In the genomic region with DNA sequence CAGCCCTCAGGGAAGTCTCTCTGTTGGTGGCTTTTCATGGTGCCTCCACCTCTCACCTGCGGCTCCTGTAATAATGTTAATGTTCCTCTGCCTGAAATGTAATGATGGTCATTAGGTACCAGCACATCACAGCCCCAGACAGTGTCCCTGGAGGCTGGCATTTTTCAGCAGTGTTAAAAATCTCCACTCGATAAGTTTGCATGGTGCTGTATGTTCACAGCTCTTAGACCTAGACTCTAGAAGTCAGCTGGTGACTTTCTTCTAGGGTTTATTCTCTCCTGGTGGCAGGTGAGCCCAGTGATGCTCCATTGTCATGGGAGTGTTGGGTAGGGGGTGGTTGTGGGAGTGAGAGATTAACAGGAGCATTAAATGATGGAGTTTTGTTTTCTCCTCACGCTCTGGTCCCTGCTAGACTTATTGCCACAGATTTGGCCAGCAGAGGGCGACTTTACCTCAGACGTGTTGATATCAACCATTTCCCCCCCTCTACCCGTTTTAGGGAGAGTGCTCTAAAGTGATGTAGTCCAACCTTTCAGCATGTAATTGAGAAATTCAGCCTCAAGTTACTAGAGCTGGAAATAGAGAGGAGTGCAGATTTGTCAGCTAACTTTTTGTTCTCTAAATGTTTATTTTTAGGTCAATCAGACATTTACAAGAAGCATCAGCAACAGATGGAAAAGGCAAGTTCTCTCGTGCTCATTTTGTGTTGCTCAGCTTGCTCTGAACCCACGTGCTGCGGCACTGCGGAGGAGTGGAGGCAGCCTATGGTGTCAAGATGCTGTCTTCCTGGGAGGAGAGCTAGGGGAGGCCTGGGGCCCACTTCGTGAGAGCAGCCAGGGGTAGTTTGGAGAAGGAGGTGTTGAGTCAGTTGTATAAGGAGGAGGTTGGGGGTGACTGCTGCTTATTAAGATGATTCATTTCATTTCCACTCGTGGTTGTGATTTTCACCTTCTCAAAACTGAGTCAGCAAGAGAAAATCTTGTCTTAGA, we compare ENCODE assay signal across 8 cellular contexts. TPM values are rescaled to one million over a fixed set of nuclear protein-coding genes. Genes with fewer than 3 reads are reported as not detected.
DNase-seq lines count a peak whose midpoint lies in the region; ATAC-seq and TF ChIP-seq lines count a peak whose summit lies in the region.

No MANE protein-coding gene starts in this region.

- no peak overlapping the region for H3K4me3 ChIP-seq in cardiac muscle cell
- H3K4me3 ChIP-seq in upper lobe of right lung, result no peak overlapping the region

- no peaks in the 10 kb centered on the region for H3K9me3 Mint-ChIP-seq in activated naive CD8-positive, alpha-beta T cell treated with anti-CD3 and anti-CD28 coated beads, Interleukin-2, amount 10 ng/mL, durations not matched to agents 7 days and 5 days

- intact Hi-C loops in posterior vena cava (cut with DNase I), result loop anchor here in 1 of 2 donors (10.0 kb wide), 1 partner anchor 238 kb away; no protein-coding TSS in a partner anchor
- intact Hi-C loops in upper lobe of right lung (cut with DNase I), result loop anchor here (5.0 kb wide), 1 partner anchor 130 kb away; no protein-coding TSS in a partner anchor

- H3K36me3 Mint-ChIP-seq in activated naive CD8-positive, alpha-beta T cell treated with anti-CD3 and anti-CD28 coated beads, Interleukin-2, amount 10 ng/mL, durations not matched to agents 7 days and 5 days, result peaks cover 22% of the 10 kb centered on the region

- POLR2A ChIA-PET in activated naive CD8-positive, alpha-beta T cell treated with anti-CD3 and anti-CD28 coated beads, Interleukin-2, amount 10 ng/mL, durations not matched to agents 7 days and 5 days (lab: Charles Lee), result interaction anchor here (0.6 kb wide), 1 partner anchor 19 kb away, joined by 4 read pairs; no protein-coding TSS in a partner anchor

- H3K27me3 Mint-ChIP-seq in activated naive CD8-positive, alpha-beta T cell treated with anti-CD3 and anti-CD28 coated beads, Interleukin-2, amount 10 ng/mL, durations not matched to agents 7 days and 5 days, result no peaks in the 10 kb centered on the region

- no peak overlapping the region for H3K4me3 Mint-ChIP-seq in activated naive CD8-positive, alpha-beta T cell treated with anti-CD3 and anti-CD28 coated beads, Interleukin-2, amount 10 ng/mL, durations not matched to agents 7 days and 5 days

- H3K27ac Mint-ChIP-seq in activated naive CD8-positive, alpha-beta T cell treated with anti-CD3 and anti-CD28 coated beads, Interleukin-2, amount 10 ng/mL, durations not matched to agents 7 days and 5 days, result peak overlapping the region; percentile 65

- H3K27ac ChIP-seq in cardiac muscle cell, result peak overlapping the region; percentile 19
- H3K27ac ChIP-seq in upper lobe of right lung, result no peak overlapping the region

- ATAC-seq in activated naive CD8-positive, alpha-beta T cell treated with anti-CD3 and anti-CD28 coated beads, Interleukin-2, amount 10 ng/mL, durations not matched to agents 7 days and 5 days (ENCODE audit: low read depth), result peak; percentile 77
- ATAC-seq in upper lobe of right lung (peak; percentile 90), HG02852 (IDR thresholded peaks at IDR 0.05; ENCODE audit: unreplicated experiment) (no peak)

- no peaks in the 10 kb centered on the region for H3K27me3 ChIP-seq in cardiac muscle cell
- no peaks in the 10 kb centered on the region for H3K27me3 ChIP-seq in upper lobe of right lung

- peaks cover 17% of the 10 kb centered on the region for H3K4me1 Mint-ChIP-seq in activated naive CD8-positive, alpha-beta T cell treated with anti-CD3 and anti-CD28 coated beads, Interleukin-2, amount 10 ng/mL, durations not matched to agents 7 days and 5 days

- H3K4me1 ChIP-seq in cardiac muscle cell (ENCODE audit: low read depth) (peaks cover 7% of the 10 kb centered on the region), upper lobe of right lung (no peaks in the 10 kb centered on the region)

- TF ChIP-seq CTCF in cardiac muscle cell (IDR thresholded peaks at IDR 0.05; ENCODE audit: low read depth, low read length) (peak; percentile 76), upper lobe of right lung (IDR thresholded peaks at IDR 0.05) (peak; percentile 82)

- H3K9me3 ChIP-seq in cardiac muscle cell (ENCODE audit: low read depth), result no peaks in the 10 kb centered on the region
- no peaks in the 10 kb centered on the region for H3K9me3 ChIP-seq in upper lobe of right lung

- H3K36me3 ChIP-seq in cardiac muscle cell (peaks cover 14% of the 10 kb centered on the region), upper lobe of right lung (peaks cover 93% of the 10 kb centered on the region)

- DNase-seq in GM03348 (ENCODE audit: low spot score) (peak; percentile 88), NAMALWA (ENCODE audit: low spot score) (peak; percentile 84), SW480 (ENCODE audit: low spot score) (peak; percentile 53), cardiac muscle cell (ENCODE audit: low read depth in 1 of 2, low spot score in 1 of 2) (peak; percentile 90 to 91), posterior vena cava (ENCODE audit: low spot score) (peak; percentile 96), upper lobe of right lung (peak; percentile 80)
- peak; percentile 74 for DNase-seq in activated naive CD8-positive, alpha-beta T cell treated with anti-CD3 and anti-CD28 coated beads, Interleukin-2, amount 10 ng/mL, durations not matched to agents 7 days and 5 days

RNA-seq across cellular contexts. Expression of a gene that starts 53.4 kb away (rescaled TPM):
- total RNA-seq in activated naive CD8-positive, alpha-beta T cell treated with anti-CD3 and anti-CD28 coated beads, Interleukin-2, amount 10 ng/mL, durations not matched to agents 7 days and 5 days, result 10 to 100 TPM; 23.2 to 25.1 TPM
- total RNA-seq in cardiac muscle cell, result 19.7 and 23.9 TPM in 2 replicates
- 12.3 and 15.0 TPM in 2 replicates for polyA plus RNA-seq in cardiac muscle cell
- total RNA-seq in posterior vena cava, result 10 to 100 TPM; 38.3 to 38.9 TPM
- 39.3 TPM for total RNA-seq in upper lobe of right lung
